In the genomic region with DNA sequence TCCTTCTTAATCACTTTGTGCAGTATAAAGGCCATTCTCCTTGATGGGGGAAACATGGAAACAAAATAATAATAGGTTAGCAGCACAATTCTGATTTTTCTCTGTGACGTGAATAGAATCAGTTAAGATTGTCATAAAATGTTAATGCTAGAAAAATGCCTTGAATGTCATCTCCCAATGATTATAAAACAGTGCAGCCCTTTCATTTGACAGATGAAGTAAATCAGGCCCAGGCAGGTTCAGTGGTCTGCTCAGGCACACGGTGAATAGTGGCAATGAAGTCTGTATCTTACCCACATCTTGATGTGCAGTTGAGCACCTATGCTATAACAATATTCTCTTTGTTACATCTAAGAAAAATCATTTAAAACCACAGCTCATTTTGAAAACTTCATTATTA, we compare ENCODE assay signal across 1 cellular context.
TF ChIP-seq lines count a peak whose summit lies in the region.

No MANE protein-coding gene starts in this region.

TF ChIP-seq in SK-N-SH, 30 proteins besides CTCF, POLR2A, EP300 and RAD21:
- TF ChIP-seq, protein P1, sequence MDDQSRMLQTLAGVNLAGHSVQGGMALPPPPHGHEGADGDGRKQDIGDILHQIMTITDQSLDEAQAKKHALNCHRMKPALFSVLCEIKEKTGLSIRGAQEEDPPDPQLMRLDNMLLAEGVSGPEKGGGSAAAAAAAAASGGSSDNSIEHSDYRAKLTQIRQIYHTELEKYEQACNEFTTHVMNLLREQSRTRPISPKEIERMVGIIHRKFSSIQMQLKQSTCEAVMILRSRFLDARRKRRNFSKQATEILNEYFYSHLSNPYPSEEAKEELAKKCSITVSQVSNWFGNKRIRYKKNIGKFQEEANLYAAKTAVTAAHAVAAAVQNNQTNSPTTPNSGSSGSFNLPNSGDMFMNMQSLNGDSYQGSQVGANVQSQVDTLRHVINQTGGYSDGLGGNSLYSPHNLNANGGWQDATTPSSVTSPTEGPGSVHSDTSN (IDR thresholded peaks at IDR 0.05), result 0 out of 2 replicates have a peak, but pooled peaks have one; percentile 14
- TF ChIP-seq YY1 (IDR thresholded peaks at IDR 0.05; ENCODE audit: low read depth), result no peak
- no peak for TF ChIP-seq SMC3 (IDR thresholded peaks at IDR 0.05; ENCODE audit: low read depth, low read length)
- TF ChIP-seq FOXM1 (IDR thresholded peaks at IDR 0.05; ENCODE audit: low read depth), result no peak
TF ChIP-seq in SK-N-SH: peak in this region for 1.
